ENCODE assay signal across 27 cellular contexts in genomic region chr12:21776242-21776641, GRCh38. TPM values are rescaled to one million over a fixed set of nuclear protein-coding genes. Genes with fewer than 3 reads are reported as not detected.
DNase-seq lines count a peak whose midpoint lies in the region; ATAC-seq and TF ChIP-seq lines count a peak whose summit lies in the region.
"Had no signal": no experiment of that assay in that cellular context is flagged by ENCODE, and none has a peak within 500 bp of the region (broad histone marks: within the 10 kb centered on the region; RNA-seq: fewer than 3 reads in every experiment).

No MANE protein-coding gene starts in this region.

- H3K27me3 ChIP-seq in muscle layer of duodenum (ENCODE audit: low read depth, low read length) = no peaks in the 10 kb centered on the region
- peaks cover 4% of the 10 kb centered on the region for H3K27me3 ChIP-seq in upper lobe of right lung
- no peaks in the 10 kb centered on the region for H3K27me3 ChIP-seq in testis
- H3K27me3 ChIP-seq: ovary had no signal

- H3K4me1 ChIP-seq in muscle layer of duodenum (ENCODE audit: control insufficient read depth in 1 of 2, insufficient read depth in 2 of 2, low read length in 2 of 2) (no peaks in the 10 kb centered on the region), upper lobe of right lung (peaks cover 3% of the 10 kb centered on the region), testis (no peaks in the 10 kb centered on the region)

- H3K4me3 ChIP-seq in muscle layer of duodenum (ENCODE audit: low read depth in 1 of 2, low read length in 2 of 2) (no peak overlapping the region), upper lobe of right lung (no peak overlapping the region), testis (no peak overlapping the region)
- H3K4me3 ChIP-seq: SK-N-MC, suprapubic skin had no signal

- ATAC-seq in left cardiac atrium (no peak), upper lobe of right lung (peak; percentile 7), GM18511 (IDR thresholded peaks at IDR 0.05; ENCODE audit: unreplicated experiment) (no peak)
- ATAC-seq in activated T-helper 17 cell treated with anti-CD3 and anti-CD28 coated beads, Interleukin-2, amount 50 U/mL, for 72 hours (replicated peaks) = no peak
- ATAC-seq: activated CD8-positive, alpha-beta memory T cell treated with anti-CD3 and anti-CD28 coated beads, Interleukin-2, amount 10 ng/mL, durations not matched to agents 7 days and 5 days; naive thymus-derived CD4-positive, alpha-beta T cell had no signal

- WGBS in testis, 2 donors = 61 to 77% methylated on average over 3 of the region's 3 CpGs

- H3K36me3 ChIP-seq in muscle layer of duodenum (ENCODE audit: control insufficient read depth in 1 of 2, insufficient read depth in 2 of 2, low read length in 2 of 2) (no peaks in the 10 kb centered on the region), upper lobe of right lung (no peaks in the 10 kb centered on the region), testis (ENCODE audit: low read depth, missing control alignments) (no peaks in the 10 kb centered on the region)
- H3K36me3 ChIP-seq: ovary, suprapubic skin had no signal

- peaks cover 26% of the 10 kb centered on the region for H3K4me1 Mint-ChIP-seq in brain
- peaks cover 10% of the 10 kb centered on the region for H3K4me1 Mint-ChIP-seq in activated T-helper 17 cell treated with anti-CD3 and anti-CD28 coated beads, Interleukin-2, amount 50 U/mL, for 72 hours

- TF ChIP-seq CTCF in brain (conservative IDR thresholded peaks at IDR 0.05) (no peak), upper lobe of right lung (IDR thresholded peaks at IDR 0.05) (no peak), testis (IDR thresholded peaks at IDR 0.05) (no peak)

- no peaks in the 10 kb centered on the region for H3K36me3 Mint-ChIP-seq in brain
- no peaks in the 10 kb centered on the region for H3K36me3 Mint-ChIP-seq in activated T-helper 17 cell treated with anti-CD3 and anti-CD28 coated beads, Interleukin-2, amount 50 U/mL, for 72 hours (ENCODE audit: low read depth)
- H3K36me3 Mint-ChIP-seq: activated CD8-positive, alpha-beta memory T cell treated with anti-CD3 and anti-CD28 coated beads, Interleukin-2, amount 10 ng/mL, durations not matched to agents 7 days and 5 days; CD8-positive, alpha-beta memory T cell had no signal

- peak overlapping the region in 2 of 5 experiments; percentile 85 to 86 for H3K4me3 Mint-ChIP-seq in brain
- no peak overlapping the region for H3K4me3 Mint-ChIP-seq in activated T-helper 17 cell treated with anti-CD3 and anti-CD28 coated beads, Interleukin-2, amount 50 U/mL, for 72 hours
- H3K4me3 Mint-ChIP-seq: activated CD4-positive, alpha-beta T cell treated with anti-CD3 and anti-CD28 coated beads, Interleukin-2, amount 10 ng/mL, durations not matched to agents 24 days and 14 days; activated CD8-positive, alpha-beta memory T cell treated with anti-CD3 and anti-CD28 coated beads, Interleukin-2, amount 10 ng/mL, durations not matched to agents 7 days and 5 days; CD8-positive, alpha-beta memory T cell; dendritic cell treated with granulocyte-macrophage colony-stimulating factor and Interleukin-4, amounts not matched to agents 40 ng/mL and 50 ng/mL, for 4 days had no signal

- no peak for TF ChIP-seq POLR2A in testis (IDR thresholded peaks at IDR 0.05)

- H3K27me3 Mint-ChIP-seq in brain = peaks cover 6% of the 10 kb centered on the region
- peaks cover 46% of the 10 kb centered on the region for H3K27me3 Mint-ChIP-seq in activated T-helper 17 cell treated with anti-CD3 and anti-CD28 coated beads, Interleukin-2, amount 50 U/mL, for 72 hours

- H3K27ac Mint-ChIP-seq in brain = peak overlapping the region in 3 of 5 experiments; percentile 14 to 87 (median 80)
- no peak overlapping the region for H3K27ac Mint-ChIP-seq in activated T-helper 17 cell treated with anti-CD3 and anti-CD28 coated beads, Interleukin-2, amount 50 U/mL, for 72 hours
- H3K27ac Mint-ChIP-seq: activated CD4-positive, alpha-beta T cell treated with anti-CD3 and anti-CD28 coated beads, Interleukin-2, amount 10 ng/mL, durations not matched to agents 24 days and 14 days; activated CD8-positive, alpha-beta memory T cell treated with anti-CD3 and anti-CD28 coated beads, Interleukin-2, amount 10 ng/mL, durations not matched to agents 7 days and 5 days; CD8-positive, alpha-beta memory T cell; dendritic cell treated with granulocyte-macrophage colony-stimulating factor and Interleukin-4, amounts not matched to agents 40 ng/mL and 50 ng/mL, for 4 days; naive thymus-derived CD4-positive, alpha-beta T cell had no signal

- intact Hi-C loops in left cardiac atrium (cut with DNase I) = loop anchor here in 1 of 2 donors (2.0 to 5.0 kb wide), 2 partner anchors 36 to 165 kb away; partner anchors contain the start of gene ABCC9
- intact Hi-C loops in upper lobe of right lung (cut with DNase I) = no loop called here
- intact Hi-C loops in testis (cut with DNase I; ENCODE audit: low total_unique reads) = no loop called here

- no peaks in the 10 kb centered on the region for H3K9me3 Mint-ChIP-seq in brain
- H3K9me3 Mint-ChIP-seq in activated T-helper 17 cell treated with anti-CD3 and anti-CD28 coated beads, Interleukin-2, amount 50 U/mL, for 72 hours = no peaks in the 10 kb centered on the region
- H3K9me3 Mint-ChIP-seq: activated CD4-positive, alpha-beta T cell treated with anti-CD3 and anti-CD28 coated beads, Interleukin-2, amount 10 ng/mL, durations not matched to agents 24 days and 14 days; CD8-positive, alpha-beta memory T cell; dendritic cell treated with granulocyte-macrophage colony-stimulating factor and Interleukin-4, amounts not matched to agents 40 ng/mL and 50 ng/mL, for 4 days; naive thymus-derived CD4-positive, alpha-beta T cell had no signal

- no peaks in the 10 kb centered on the region for H3K9me3 ChIP-seq in muscle layer of duodenum (ENCODE audit: control insufficient read depth in 1 of 2, low read length in 2 of 2)
- H3K9me3 ChIP-seq in upper lobe of right lung = no peaks in the 10 kb centered on the region
- no peaks in the 10 kb centered on the region for H3K9me3 ChIP-seq in testis
- H3K9me3 ChIP-seq: ovary, suprapubic skin had no signal

- peak; percentile 36 for DNase-seq in left cardiac atrium
- DNase-seq in upper lobe of right lung = no peak
- DNase-seq in testis = no peak
- DNase-seq: activated CD4-positive, alpha-beta T cell treated with anti-CD3 and anti-CD28 coated beads, Interleukin-2, amount 10 ng/mL, durations not matched to agents 24 days and 14 days; activated CD8-positive, alpha-beta memory T cell treated with anti-CD3 and anti-CD28 coated beads, Interleukin-2, amount 10 ng/mL, durations not matched to agents 7 days and 5 days; activated gamma-delta T cell treated with Interleukin-2 at 50 U/mL for 16 hours; CD8-positive, alpha-beta memory T cell; DMS53; GF-D8; HCEC 1CT; hippocampal formation; mesendoderm; naive thymus-derived CD4-positive, alpha-beta T cell; NCI-H146; NCI-H526; ovary had no signal

- H3K27ac ChIP-seq in muscle layer of duodenum (ENCODE audit: low read length) (peak overlapping the region; percentile 88), upper lobe of right lung (no peak overlapping the region), testis (no peak overlapping the region)
- H3K27ac ChIP-seq: KMS-11, SK-N-MC, suprapubic skin, VCaP had no signal

RNA-seq across cellular contexts. Expression of gene KCNJ8, which starts 1.7 kb away (rescaled TPM):
- 4.4 TPM for polyA plus RNA-seq in brain (ENCODE audit: insufficient read depth, low read depth, low replicate concordance)
- 10 to 100 TPM; 21.7 to 31.2 TPM for total RNA-seq in left cardiac atrium
- total RNA-seq in upper lobe of right lung = 20.9 TPM
- not detected for total RNA-seq in activated T-helper 17 cell treated with anti-CD3 and anti-CD28 coated beads, Interleukin-2, amount 50 U/mL, for 72 hours
- total RNA-seq in testis = 1 to 10 TPM; 2.0 to 2.2 TPM
- polyA plus RNA-seq in testis (ENCODE audit: insufficient read depth, low read depth, low replicate concordance) = 3.3 TPM
- total RNA-seq: activated CD4-positive, alpha-beta T cell treated with anti-CD3 and anti-CD28 coated beads, Interleukin-2, amount 10 ng/mL, durations not matched to agents 24 days and 14 days; activated CD8-positive, alpha-beta memory T cell treated with anti-CD3 and anti-CD28 coated beads, Interleukin-2, amount 10 ng/mL, durations not matched to agents 7 days and 5 days; CD8-positive, alpha-beta memory T cell; endothelial cell of umbilical vein; naive thymus-derived CD4-positive, alpha-beta T cell; T-helper 2 cell treated with Interferon-gamma antibody and Interleukin-4, amounts not matched to agents 100 ng/mL and 5 ng/mL, for 36 hours had no signal
- polyA plus RNA-seq: CD8-positive, alpha-beta memory T cell; endothelial cell of umbilical vein; naive thymus-derived CD4-positive, alpha-beta T cell had no signal
